ENCODE assay signal across 11 cellular contexts in genomic region chr15:31343831-31344230, GRCh38. TPM values are rescaled to one million over a fixed set of nuclear protein-coding genes. Genes with fewer than 3 reads are reported as not detected.
DNase-seq lines count a peak whose midpoint lies in the region; ATAC-seq and TF ChIP-seq lines count a peak whose summit lies in the region.
"Had no signal": no experiment of that assay in that cellular context is flagged by ENCODE, and none has a peak within 500 bp of the region (broad histone marks: within the 10 kb centered on the region; RNA-seq: fewer than 3 reads in every experiment).

No MANE protein-coding gene starts in this region.

- H3K4me3 ChIP-seq in DOHH2 (ENCODE audit: low read length) (peak overlapping the region; percentile 67), spleen (no peak overlapping the region), WERI-Rb-1 (ENCODE audit: low read depth, low read length) (no peak overlapping the region)

- 62 to 71% (median 66%) methylated on average over 3 to 5 of the region's 5 CpGs for WGBS in spleen, 5 donors

- peaks cover 23% of the 10 kb centered on the region for H4K20me1 ChIP-seq in DOHH2 (ENCODE audit: control insufficient read depth, insufficient read depth, low read depth, low read length)

- no peak for TF ChIP-seq POLR2A in spleen (IDR thresholded peaks at IDR 0.05)

- H3K36me3 Mint-ChIP-seq in glutamatergic neuron (ENCODE audit: unreplicated experiment), result no peaks in the 10 kb centered on the region

- no peaks in the 10 kb centered on the region for H3K9me3 ChIP-seq in DOHH2 (ENCODE audit: control insufficient read depth, insufficient read depth, low read length)
- H3K9me3 ChIP-seq in spleen, result no peaks in the 10 kb centered on the region
- H3K9me3 ChIP-seq in WERI-Rb-1 (ENCODE audit: severe bottlenecking), result no peaks in the 10 kb centered on the region

- peaks cover 26% of the 10 kb centered on the region for H3F3A ChIP-seq in DOHH2 (ENCODE audit: control insufficient read depth, insufficient read depth)

- H3K27me3 Mint-ChIP-seq in glutamatergic neuron (ENCODE audit: unreplicated experiment), result peaks cover 9% of the 10 kb centered on the region

- no peak for ATAC-seq in HG02759 (IDR thresholded peaks at IDR 0.05; ENCODE audit: unreplicated experiment)
- ATAC-seq in HG03095 (IDR thresholded peaks at IDR 0.05; ENCODE audit: unreplicated experiment), result no peak
- ATAC-seq: PC-3 had no signal

- H3K27ac ChIP-seq in DOHH2 (ENCODE audit: low read depth, low read length) (peak overlapping the region; percentile 83), RWPE1 (peak overlapping the region; percentile 95), spleen (peak overlapping the region in 7 of 8 donors; percentile 80 to 100 (median 96)), WERI-Rb-1 (no peak overlapping the region)

- peaks cover 100% of the 10 kb centered on the region for H3K79me2 ChIP-seq in DOHH2 (ENCODE audit: control insufficient read depth, low read length)

- H3K4me3 Mint-ChIP-seq in glutamatergic neuron (ENCODE audit: unreplicated experiment), result peak overlapping the region; percentile 14

- CTCF ChIA-PET in RWPE1 (lab: Yijun Ruan, JAX), result interaction anchor here (0.6 to 1.0 kb wide), 3 partner anchors 22 to 143 kb away, joined by 3 to 4 read pairs (median 3); no protein-coding TSS in a partner anchor

- H3K9me3 Mint-ChIP-seq in glutamatergic neuron (ENCODE audit: unreplicated experiment), result peaks cover 15% of the 10 kb centered on the region

- intact Hi-C loops in spleen (cut with DNase I; ENCODE audit: low total_unique reads), result no loop called here

- POLR2A ChIA-PET in RWPE1 (lab: Yijun Ruan, JAX; ENCODE audit: low non-redundant PET), result no interaction called here

- peak overlapping the region; percentile 89 for H3K4me2 ChIP-seq in DOHH2 (ENCODE audit: low read length)

- peaks cover 55% of the 10 kb centered on the region for H3K36me3 ChIP-seq in DOHH2 (ENCODE audit: control insufficient read depth, low read length)
- H3K36me3 ChIP-seq in spleen, result peaks cover 0 to 46% (median 4%) of the 10 kb centered on the region in 6 donors
- no peaks in the 10 kb centered on the region; the same call in 1 of the 2 replicates for H3K36me3 ChIP-seq in WERI-Rb-1

- TF ChIP-seq CTCF in DOHH2 (IDR thresholded peaks at IDR 0.05; ENCODE audit: low read depth, low read length, poor library complexity, severe bottlenecking) (no peak), RWPE1 (conservative IDR thresholded peaks at IDR 0.05; ENCODE audit: low read depth) (no peak), glutamatergic neuron (IDR thresholded peaks at IDR 0.05; ENCODE audit: partially characterized antibody, unreplicated experiment) (no peak), spleen (IDR thresholded peaks at IDR 0.05 in 8 of 11, conservative IDR thresholded peaks at IDR 0.05 in 3 of 11) (no peak), WERI-Rb-1 (IDR thresholded peaks at IDR 0.05; ENCODE audit: low read depth, low read length) (no peak)

- no peak for DNase-seq in RWPE1 (ENCODE audit: low spot score)
- DNase-seq in glutamatergic neuron, result no peak
- peak; percentile 70 for DNase-seq in spleen
- no peak for DNase-seq in WERI-Rb-1
- DNase-seq: DMS153; effector CD8-positive, alpha-beta T cell; NCI-H187 treated with DMSO at 0.1 percent for 48 hours; PC-3 had no signal

- H3K27me3 ChIP-seq in DOHH2 (ENCODE audit: control insufficient read depth, low read length) (no peaks in the 10 kb centered on the region), spleen (replicated peaks in 1 of 7) (no peaks in the 10 kb centered on the region), WERI-Rb-1 (ENCODE audit: insufficient read depth, low read depth, severe bottlenecking) (no peaks in the 10 kb centered on the region)

- peaks cover 50% of the 10 kb centered on the region for H3K4me1 Mint-ChIP-seq in glutamatergic neuron (ENCODE audit: low read depth, unreplicated experiment)

- H3K4me1 ChIP-seq in DOHH2 (ENCODE audit: control insufficient read depth, low read length) (peaks cover 100% of the 10 kb centered on the region), spleen (peaks cover 38 to 100% (median 100%) of the 10 kb centered on the region in 6 donors)

- no peaks in the 10 kb centered on the region for H3K9me2 ChIP-seq in DOHH2 (replicated peaks; ENCODE audit: control insufficient read depth, low read length)

- H3K27ac Mint-ChIP-seq in glutamatergic neuron (ENCODE audit: unreplicated experiment), result no peak overlapping the region

RNA-seq across cellular contexts. Expression of gene KLF13, which starts 17.2 kb away (rescaled TPM):
- total RNA-seq in glutamatergic neuron (ENCODE audit: unreplicated experiment), result 141 TPM
- 100 to 1,000 TPM in 1 of 7 donors, 10 to 100 TPM in 6; 71.6 to 111 (median 85.8) TPM for total RNA-seq in spleen
- polyA plus RNA-seq in spleen, result 10 to 100 TPM; 21.8 to 43.3 (median 43.1) TPM
